Comparison of ENCODE assay signal across 8 cellular contexts in the genomic region with DNA sequence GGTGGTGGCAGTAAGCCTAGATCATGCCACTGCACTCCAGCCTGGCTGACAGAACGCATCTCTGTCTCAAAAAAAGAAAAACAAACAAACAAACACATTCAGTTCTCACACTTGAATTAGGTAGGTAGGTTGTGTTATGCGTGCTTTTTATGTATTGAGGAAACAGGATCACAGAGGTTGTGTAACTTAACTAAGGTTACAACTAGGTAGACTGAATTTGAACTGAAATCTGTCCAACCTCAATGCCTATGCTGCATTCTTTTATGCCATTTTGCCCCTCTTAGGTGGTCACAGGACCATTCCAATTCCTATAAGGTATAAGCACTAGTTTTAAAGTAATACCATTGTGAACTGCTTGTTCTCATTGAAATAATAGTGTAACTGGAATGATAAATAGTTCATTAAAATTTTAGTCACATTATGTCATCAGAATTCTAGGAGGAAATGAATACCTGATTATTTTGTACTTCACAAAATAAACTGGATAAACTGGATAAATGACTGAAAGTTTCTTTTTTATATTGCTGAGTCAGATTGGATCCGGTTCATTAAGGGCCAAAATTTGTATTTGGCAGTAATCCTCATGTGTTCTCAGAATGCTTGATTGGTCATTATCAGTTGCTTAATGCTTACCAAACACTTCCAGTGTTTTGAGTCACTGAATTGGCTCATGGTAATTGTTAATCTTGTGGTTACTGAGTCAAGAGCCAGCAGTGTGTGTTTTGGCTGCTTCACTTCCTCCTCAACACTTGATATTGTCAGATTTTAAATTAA.
DNase-seq lines count a peak whose midpoint lies in the region; ATAC-seq, FAIRE-seq and TF ChIP-seq lines count a peak whose summit lies in the region.

No MANE protein-coding gene starts in this region.

- H3K27ac ChIP-seq in angular gyrus (ENCODE audit: low read depth, low read length) = peak overlapping the region; percentile 45

- FAIRE-seq in H54 (lab: Jason Lieb, UNC) = peak; percentile 98

- peak; percentile 83 for DNase-seq in ELR (ENCODE audit: low read depth)
- peak; percentile 42 for DNase-seq in H54 (ENCODE audit: insufficient read length, low spot score)
- DNase-seq in NCI-H2029 treated with DMSO at 0.1 percent for 48 hours (lab: John Stamatoyannopoulos, UW) = peak; percentile 85
- DNase-seq in iPS-NIHi11 (ENCODE audit: low spot score) = peak; percentile 30
- no peak for DNase-seq in stimulated activated naive CD8-positive, alpha-beta T cell treated with anti-CD3 and anti-CD28 coated beads, Interleukin-15, Interleukin-2, amounts not matched to agents 100 U/mL and 50 U/mL, for 24 hours
- DNase-seq in NCI-H187 (lab: John Stamatoyannopoulos, UW) = no peak

- ATAC-seq in stimulated activated naive CD8-positive, alpha-beta T cell treated with anti-CD3 and anti-CD28 coated beads, Interleukin-15, Interleukin-2, amounts not matched to agents 100 U/mL and 50 U/mL, for 24 hours = peak; percentile 99
- ATAC-seq in HG03039 (IDR thresholded peaks at IDR 0.05; ENCODE audit: unreplicated experiment) = no peak

- TF ChIP-seq POLR2A in H54 (IDR thresholded peaks at IDR 0.05; ENCODE audit: low read depth, low read length) = no peak

Comparison
In these comparisons a context has a peak if more than half of its experiments do, and no peak if none do; other contexts are left out.
1. DNase-seq: peak in ELR (single experiment), H54 (single experiment), NCI-H2029 treated with DMSO at 0.1 percent for 48 hours (single experiment) and iPS-NIHi11 (single experiment); none in stimulated activated naive CD8-positive, alpha-beta T cell treated with anti-CD3 and anti-CD28 coated beads, Interleukin-15, Interleukin-2, amounts not matched to agents 100 U/mL and 50 U/mL, for 24 hours (single experiment) and NCI-H187 (0 of 2).